ENCODE assay signal across 22 cellular contexts in the genomic region with DNA sequence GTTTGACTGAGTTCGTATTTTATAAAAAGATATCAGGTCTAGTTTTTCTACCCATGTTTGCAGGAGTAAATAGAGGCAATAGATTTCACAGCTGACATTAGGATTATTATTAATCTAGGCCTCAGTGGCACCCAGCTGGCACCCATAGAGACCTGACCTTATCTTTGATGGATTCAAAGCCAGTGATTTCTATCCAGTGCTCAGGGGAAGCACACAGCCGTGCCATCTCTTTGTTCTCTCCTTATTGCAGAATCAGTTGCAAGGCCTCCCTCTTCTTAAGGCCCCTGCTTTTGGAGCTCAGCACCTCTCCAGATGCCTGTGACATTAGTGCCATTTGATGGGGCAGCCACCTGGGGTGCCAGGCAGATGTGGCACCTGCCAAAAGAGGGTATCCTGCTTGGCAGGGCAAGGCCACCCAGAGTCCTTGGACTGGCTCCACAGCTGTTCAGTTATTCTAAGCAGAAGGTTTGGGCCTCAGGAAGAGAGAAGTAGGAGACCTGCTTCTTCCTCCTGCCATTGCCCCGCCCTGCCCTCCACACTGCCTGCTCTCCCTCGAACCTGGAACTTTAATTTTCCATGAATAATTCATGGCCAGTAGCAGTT.
"Had no signal": no experiment of that assay in that cellular context is flagged by ENCODE, and none has a peak within 500 bp of the region (broad histone marks: within the 10 kb centered on the region; RNA-seq: fewer than 3 reads in every experiment).

No MANE protein-coding gene starts in this region.

- H3K27ac ChIP-seq: epithelial cell of prostate, esophagus squamous epithelium, gastroesophageal sphincter, parathyroid adenoma, psoas muscle, thoracic aorta, transverse colon had no signal

- DNase-seq: effector memory CD4-positive, alpha-beta T cell; esophagus squamous epithelium; foreskin fibroblast; glutamatergic neuron; immature natural killer cell; kidney; left colon; mesendoderm; naive thymus-derived CD4-positive, alpha-beta T cell; nephron progenitor cell; psoas muscle; retina; stimulated activated CD4-positive, alpha-beta T cell treated with anti-CD3 and anti-CD28 coated beads, Interleukin-4, amount 100 ng/mL, for 4 hours; stimulated activated naive CD4-positive, alpha-beta T cell; stomach; substantia nigra; transverse colon had no signal

- H3K4me3 Mint-ChIP-seq: immature natural killer cell; naive thymus-derived CD4-positive, alpha-beta T cell; nephron progenitor cell had no signal

- H3K9ac ChIP-seq: parathyroid adenoma had no signal

- H3K4me3 ChIP-seq: esophagus squamous epithelium, gastroesophageal sphincter, psoas muscle, stomach, thoracic aorta, transverse colon had no signal

- H3K4me1 ChIP-seq: esophagus squamous epithelium, gastroesophageal sphincter, parathyroid adenoma, psoas muscle, transverse colon had no signal

- H3K27ac Mint-ChIP-seq: immature natural killer cell; naive thymus-derived CD4-positive, alpha-beta T cell; nephron progenitor cell had no signal

- H3K4me1 Mint-ChIP-seq: nephron progenitor cell had no signal

- H3K9me3 ChIP-seq: gastroesophageal sphincter, psoas muscle had no signal

- H3K36me3 ChIP-seq: esophagus squamous epithelium, gastroesophageal sphincter, stomach, thoracic aorta, transverse colon had no signal

- ATAC-seq: gastroesophageal sphincter; left colon; naive thymus-derived CD4-positive, alpha-beta T cell; psoas muscle; sciatic nerve had no signal

- H3K27me3 ChIP-seq: esophagus squamous epithelium, gastroesophageal sphincter, stomach, transverse colon had no signal
